In the genomic region with DNA sequence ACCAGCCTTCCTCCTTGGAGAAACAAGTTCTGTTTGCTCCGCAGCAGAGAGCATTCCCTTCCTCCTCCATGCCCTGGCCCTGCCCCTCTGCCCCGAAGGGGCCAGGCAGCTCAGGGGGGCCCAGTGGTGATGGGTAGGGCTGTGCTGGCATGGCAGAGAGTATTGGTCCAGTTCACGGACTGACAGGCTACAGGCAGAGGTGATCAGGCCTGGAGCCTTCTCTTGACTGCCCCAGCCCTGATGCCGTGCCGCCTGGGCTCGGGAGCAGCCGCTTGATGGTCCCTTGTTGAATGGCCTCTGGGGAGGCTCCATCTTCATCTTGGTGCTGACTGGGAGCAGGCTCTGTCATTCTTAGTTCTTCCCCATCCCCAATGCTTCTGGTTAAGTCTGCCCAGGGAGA, we compare ENCODE assay signal across 16 cellular contexts. TPM values are rescaled to one million over a fixed set of nuclear protein-coding genes. Genes with fewer than 3 reads are reported as not detected.
A peak's percentile ranks its signal among the peaks of the same experiment; 100 is the strongest.
DNase-seq lines count a peak whose midpoint lies in the region; ATAC-seq and TF ChIP-seq lines count a peak whose summit lies in the region.
"Had no signal": no experiment of that assay in that cellular context is flagged by ENCODE, and none has a peak within 500 bp of the region (broad histone marks: within the 10 kb centered on the region; RNA-seq: fewer than 3 reads in every experiment).

No MANE protein-coding gene starts in this region.

- DNase-seq in dorsolateral prefrontal cortex (no peak), substantia nigra (lab: John Stamatoyannopoulos, UW) (no peak), Karpas-422 (no peak), mucosa of descending colon (no peak)
- DNase-seq: BE2C; CD4-positive, alpha-beta memory T cell; DMS79 treated with DMSO at 0.1 percent for 48 hours; GM23248 had no signal

- no peak overlapping the region for H3K9ac ChIP-seq in BLaER1 treated with 17β-estradiol and CSF1 and Interleukin-3, amounts not matched to agents 10 nM and 100 nM
- no peak overlapping the region for H3K9ac ChIP-seq in Karpas-422 (ENCODE audit: low read length)
- H3K9ac ChIP-seq: GM23248 had no signal

- H2AFZ ChIP-seq in Karpas-422 (ENCODE audit: low read length): no peak overlapping the region
- H2AFZ ChIP-seq: GM23248 had no signal

- intact Hi-C loops in dorsolateral prefrontal cortex (cut with DNase I): no loop called here
- intact Hi-C loops in mucosa of descending colon (cut with DNase I, micrococcal nuclease): no loop called here

- H3K4me1 ChIP-seq in BLaER1 treated with 17β-estradiol and CSF1 and Interleukin-3, amounts not matched to agents 10 nM and 100 nM: peaks cover 13 to 59% (median 31%) of the 10 kb centered on the region in 10 experiments
- H3K4me1 ChIP-seq in Karpas-422 (ENCODE audit: low read length) (peaks cover 12% of the 10 kb centered on the region), mucosa of descending colon (ENCODE audit: low read depth) (no peaks in the 10 kb centered on the region)
- H3K4me1 ChIP-seq: BE2C, HAP-1 had no signal

- no peak for ATAC-seq in mucosa of descending colon
- no peak for ATAC-seq in HG03045 (IDR thresholded peaks at IDR 0.05; ENCODE audit: unreplicated experiment)
- ATAC-seq: GM12878 had no signal

- H4K20me1 ChIP-seq in BLaER1 treated with 17β-estradiol and CSF1 and Interleukin-3, amounts not matched to agents 10 nM and 100 nM: peaks cover 0 to 14% (median 0%) of the 10 kb centered on the region in 11 experiments; a peak in 4 of 22 replicates
- H4K20me1 ChIP-seq in Karpas-422 (ENCODE audit: insufficient read depth, low read depth, low read length): no peaks in the 10 kb centered on the region

- TF ChIP-seq CTCF in dorsolateral prefrontal cortex (IDR thresholded peaks at IDR 0.05 in 54 of 56, conservative IDR thresholded peaks at IDR 0.05 in 2 of 56; ENCODE audit: low read depth in 1 of 56, partially characterized antibody in 56 of 56): no peak
- no peak for TF ChIP-seq CTCF in mucosa of descending colon (IDR thresholded peaks at IDR 0.05)

- H3K36me3 ChIP-seq in BLaER1 treated with 17β-estradiol and CSF1 and Interleukin-3, amounts not matched to agents 10 nM and 100 nM: peaks cover 0 to 9% (median 0%) of the 10 kb centered on the region in 11 experiments; a peak in 1 of 22 replicates
- H3K36me3 ChIP-seq in Karpas-422 (ENCODE audit: insufficient read depth, low read length): no peaks in the 10 kb centered on the region
- H3K36me3 ChIP-seq in mucosa of descending colon (ENCODE audit: low read depth): no peaks in the 10 kb centered on the region
- H3K36me3 ChIP-seq: BE2C, HAP-1 had no signal

- no peaks in the 10 kb centered on the region for H3K9me2 ChIP-seq in Karpas-422 (replicated peaks; ENCODE audit: insufficient read depth, low read length)

- H3K4me3 ChIP-seq in BLaER1 treated with 17β-estradiol and CSF1 and Interleukin-3, amounts not matched to agents 10 nM and 100 nM: no peak overlapping the region
- no peak overlapping the region for H3K4me3 ChIP-seq in dorsolateral prefrontal cortex
- H3K4me3 ChIP-seq in Karpas-422 (ENCODE audit: low read length): no peak overlapping the region
- H3K4me3 ChIP-seq in mucosa of descending colon: no peak overlapping the region
- H3K4me3 ChIP-seq: GM12878, GM23248, HAP-1 had no signal

- peak overlapping the region; percentile 52 to 79 (median 59) for H3K4me2 ChIP-seq in BLaER1 treated with 17β-estradiol and CSF1 and Interleukin-3, amounts not matched to agents 10 nM and 100 nM
- no peak overlapping the region for H3K4me2 ChIP-seq in Karpas-422 (ENCODE audit: low read depth, low read length, poor library complexity, severe bottlenecking)

- H3K27ac ChIP-seq in BLaER1 treated with 17β-estradiol and CSF1 and Interleukin-3, amounts not matched to agents 10 nM and 100 nM: peak overlapping the region in 7 of 11 experiments; percentile 2 to 55 (median 39); a peak in 5 of 22 replicates
- H3K27ac ChIP-seq in dorsolateral prefrontal cortex (peak overlapping the region in 41 of 59 donors; percentile 8 to 73 (median 37)), substantia nigra (ENCODE audit: low read depth, low read length, poor library complexity, severe bottlenecking) (peak overlapping the region; percentile 30), Karpas-422 (ENCODE audit: low read length) (no peak overlapping the region)
- H3K27ac ChIP-seq: GM23248 had no signal

- H3K9me3 ChIP-seq in BLaER1 treated with 17β-estradiol and CSF1 and Interleukin-3, amounts not matched to agents 10 nM and 100 nM (replicated peaks in 1 of 11): no peaks in the 10 kb centered on the region
- H3K9me3 ChIP-seq in Karpas-422 (ENCODE audit: low read length): no peaks in the 10 kb centered on the region
- H3K9me3 ChIP-seq in mucosa of descending colon: no peaks in the 10 kb centered on the region
- H3K9me3 ChIP-seq: BE2C, HAP-1 had no signal

- H3K79me2 ChIP-seq in Karpas-422 (ENCODE audit: low read length): no peaks in the 10 kb centered on the region

- peaks cover 19 to 83% (median 59%) of the 10 kb centered on the region in 11 experiments for H3K27me3 ChIP-seq in BLaER1 treated with 17β-estradiol and CSF1 and Interleukin-3, amounts not matched to agents 10 nM and 100 nM
- H3K27me3 ChIP-seq in dorsolateral prefrontal cortex (peaks cover 0 to 60% (median 14%) of the 10 kb centered on the region in 45 donors), Karpas-422 (ENCODE audit: low read length) (no peaks in the 10 kb centered on the region)
- H3K27me3 ChIP-seq: BE2C had no signal

RNA-seq across cellular contexts. Expression of gene NLGN3, which starts 9.6 kb away (rescaled TPM):
- total RNA-seq in dorsolateral prefrontal cortex: 10 to 100 TPM; 39.2 to 90.6 (median 57.8) TPM
- total RNA-seq in Karpas-422 (2014; rRNA removed; shearing (Covaris generic); ENCODE audit: low replicate concordance): 0.86 and 1.9 TPM in 2 replicates
- 1 to 10 TPM in 1 of 3 donors, under 1 TPM in 2; 0.46 to 3.1 (median 0.94) TPM for total RNA-seq in mucosa of descending colon
- total RNA-seq: G401 had no signal

RNA-seq across cellular contexts. Expression of gene MED12, which starts 35.8 kb away (rescaled TPM):
- total RNA-seq in dorsolateral prefrontal cortex: 10 to 100 TPM; 29.6 to 65.9 (median 47.2) TPM
- total RNA-seq in Karpas-422 (2014; rRNA removed; shearing (Covaris generic); ENCODE audit: low replicate concordance): 32.7 and 35.2 TPM in 2 replicates
- total RNA-seq in mucosa of descending colon: 10 to 100 TPM; 34.4 to 55.4 (median 47.8) TPM

RNA-seq across cellular contexts. Expression of gene IL2RG, which starts 42.8 kb away (rescaled TPM):
- total RNA-seq in dorsolateral prefrontal cortex (1 to 10 TPM in 78 of 120 experiments, under 1 TPM in 29, not detected in 13; 0.40 to 4.4 (median 1.5) TPM), mucosa of descending colon (100 to 1,000 TPM in 1 of 3 donors, 10 to 100 TPM in 2; 27.7 to 104 (median 56.8) TPM)
- total RNA-seq in Karpas-422 (2014; rRNA removed; shearing (Covaris generic); ENCODE audit: low replicate concordance): 4.3 and 9.1 TPM in 2 replicates
- total RNA-seq: G401, GM23248, H4, HT-29 had no signal

RNA-seq across cellular contexts. Expression of gene CXorf65, which starts 47.7 kb away (rescaled TPM):
- not detected for total RNA-seq in dorsolateral prefrontal cortex
- 0.36 TPM in 1 of 2 replicates, not detected in the other for total RNA-seq in Karpas-422 (2014; rRNA removed; shearing (Covaris generic); ENCODE audit: low replicate concordance)
- total RNA-seq in mucosa of descending colon: 1 to 10 TPM in 1 of 3 donors, not detected in 2; 2.7 TPM
- total RNA-seq: A172, G401, GM23248, H4, HT-29 had no signal

RNA-seq across cellular contexts. Expression of gene FOXO4, which starts 58.5 kb away (rescaled TPM):
- total RNA-seq in dorsolateral prefrontal cortex (100 to 1,000 TPM in 15 of 120 experiments, 10 to 100 TPM in 105; 35.9 to 223 (median 67.8) TPM), mucosa of descending colon (10 to 100 TPM; 26.9 to 74.6 (median 53.1) TPM)
- 4.5 and 9.5 TPM in 2 replicates for total RNA-seq in Karpas-422 (2014; rRNA removed; shearing (Covaris generic); ENCODE audit: low replicate concordance)

Comparison
In these comparisons a context has a peak if more than half of its experiments do, and no peak if none do; other contexts are left out.
1. RNA of gene NLGN3, which starts 9.6 kb away (total RNA-seq): 39.2 to 90.6 TPM in dorsolateral prefrontal cortex; 0.46 to 3.1 TPM in mucosa of descending colon and 0.86 to 1.9 TPM in Karpas-422; every median in the first group is over 4 times any median in the second.